Comparison of ENCODE assay signal across 1 cellular context in genomic region chr13:49733181-49733951, GRCh38.
TF ChIP-seq lines count a peak whose summit lies in the region.

No MANE protein-coding gene starts in this region.

TF ChIP-seq in IMR-90, 13 proteins besides CTCF, POLR2A, EP300 and RAD21 (continued from another document):
- no peak for TF ChIP-seq CHD1 (IDR thresholded peaks at IDR 0.05; ENCODE audit: low read depth, low read length)
- TF ChIP-seq RCOR1 (IDR thresholded peaks at IDR 0.05; ENCODE audit: insufficient replicate concordance, low read length): no peak
TF ChIP-seq in IMR-90: peak in this region for 0.
